ENCODE assay signal across 21 cellular contexts in genomic region chr6:151265282-151265681, GRCh38. TPM values are rescaled to one million over a fixed set of nuclear protein-coding genes. Genes with fewer than 3 reads are reported as not detected.
DNase-seq lines count a peak whose midpoint lies in the region; FAIRE-seq and TF ChIP-seq lines count a peak whose summit lies in the region.
"Had no signal": no experiment of that assay in that cellular context is flagged by ENCODE, and none has a peak within 500 bp of the region (broad histone marks: within the 10 kb centered on the region; RNA-seq: fewer than 3 reads in every experiment).

No MANE protein-coding gene starts in this region.

- CTCF ChIA-PET in activated naive CD4-positive, alpha-beta T cell treated with anti-CD3 and anti-CD28 coated beads for 36 hours (lab: Charles Lee), result no interaction called here

- H3K27ac Mint-ChIP-seq in chondrocyte (ENCODE audit: unreplicated experiment) (peak overlapping the region; percentile 18), mesothelial cell of epicardium (peak overlapping the region; percentile 62)
- H3K27ac Mint-ChIP-seq in activated naive CD4-positive, alpha-beta T cell treated with anti-CD3 and anti-CD28 coated beads for 36 hours, result no peak overlapping the region
- H3K27ac Mint-ChIP-seq: CD14-positive monocyte; CD4-positive, alpha-beta T cell; CD8-positive, alpha-beta memory T cell had no signal

- H3K36me3 Mint-ChIP-seq in chondrocyte (ENCODE audit: low read depth), result peaks cover 2% of the 10 kb centered on the region
- H3K36me3 Mint-ChIP-seq in mesothelial cell of epicardium, result peaks cover 31% of the 10 kb centered on the region
- H3K36me3 Mint-ChIP-seq in activated naive CD4-positive, alpha-beta T cell treated with anti-CD3 and anti-CD28 coated beads for 36 hours (ENCODE audit: low read depth), result no peaks in the 10 kb centered on the region
- H3K36me3 Mint-ChIP-seq: CD14-positive monocyte; CD8-positive, alpha-beta memory T cell had no signal

- H3K4me3 Mint-ChIP-seq in chondrocyte (ENCODE audit: unreplicated experiment), result no peak overlapping the region
- no peak overlapping the region for H3K4me3 Mint-ChIP-seq in mesothelial cell of epicardium
- no peak overlapping the region for H3K4me3 Mint-ChIP-seq in activated naive CD4-positive, alpha-beta T cell treated with anti-CD3 and anti-CD28 coated beads for 36 hours
- H3K4me3 Mint-ChIP-seq: CD4-positive, alpha-beta T cell; CD8-positive, alpha-beta memory T cell had no signal

- DNase-seq in chondrocyte (ENCODE audit: low spot score) (no peak), mesothelial cell of epicardium (ENCODE audit: low spot score in 2 of 2, unreplicated experiment in 2 of 2) (no peak), GM10266 (ENCODE audit: extremely low spot score) (no peak), AG08395 (ENCODE audit: low spot score) (no peak)
- no peak for DNase-seq in activated naive CD4-positive, alpha-beta T cell treated with anti-CD3 and anti-CD28 coated beads for 36 hours
- DNase-seq: AML-193; BE2C; CD4-positive, alpha-beta T cell; CD8-positive, alpha-beta memory T cell; DMS 273 treated with DMSO at 0.1 percent for 48 hours; DMS79; EL; GF-D8; H7; HCEC 1CT had no signal

- H3K4me1 Mint-ChIP-seq in chondrocyte (ENCODE audit: low read depth) (peaks cover 52% of the 10 kb centered on the region), mesothelial cell of epicardium (peaks cover 43% of the 10 kb centered on the region)
- H3K4me1 Mint-ChIP-seq in activated naive CD4-positive, alpha-beta T cell treated with anti-CD3 and anti-CD28 coated beads for 36 hours (ENCODE audit: low read depth), result no peaks in the 10 kb centered on the region
- H3K4me1 Mint-ChIP-seq: CD14-positive monocyte; CD8-positive, alpha-beta memory T cell had no signal

- intact Hi-C loops in activated naive CD4-positive, alpha-beta T cell treated with anti-CD3 and anti-CD28 coated beads for 36 hours (cut with micrococcal nuclease), result no loop called here

- no peaks in the 10 kb centered on the region for H3K9me3 Mint-ChIP-seq in chondrocyte (ENCODE audit: low read depth)
- no peaks in the 10 kb centered on the region for H3K9me3 Mint-ChIP-seq in mesothelial cell of epicardium
- H3K9me3 Mint-ChIP-seq in activated naive CD4-positive, alpha-beta T cell treated with anti-CD3 and anti-CD28 coated beads for 36 hours, result no peaks in the 10 kb centered on the region
- H3K9me3 Mint-ChIP-seq: CD4-positive, alpha-beta T cell; CD8-positive, alpha-beta memory T cell had no signal

- H3K27me3 Mint-ChIP-seq in chondrocyte (ENCODE audit: low read depth), result no peaks in the 10 kb centered on the region
- H3K27me3 Mint-ChIP-seq in mesothelial cell of epicardium (ENCODE audit: low read depth), result no peaks in the 10 kb centered on the region
- H3K27me3 Mint-ChIP-seq in activated naive CD4-positive, alpha-beta T cell treated with anti-CD3 and anti-CD28 coated beads for 36 hours (ENCODE audit: low read depth), result peaks cover 9% of the 10 kb centered on the region

- peak; percentile 64 for FAIRE-seq in G401.6 (lab: Jason Lieb, UNC)
- FAIRE-seq: A204.1, D721Med, GM12892, H1 had no signal

- TF ChIP-seq CTCF in chondrocyte (IDR thresholded peaks at IDR 0.05), result no peak
- TF ChIP-seq CTCF in mesothelial cell of epicardium (IDR thresholded peaks at IDR 0.05; ENCODE audit: unreplicated experiment), result no peak
- no peak for TF ChIP-seq CTCF in GM10266 (IDR thresholded peaks at IDR 0.05; ENCODE audit: control insufficient read depth, insufficient read depth, low read depth, missing control alignments)

RNA-seq across cellular contexts. Expression of gene AKAP12, which starts 25.5 kb away (rescaled TPM):
- total RNA-seq in chondrocyte, result 75.5 to 184 TPM (median 176 TPM) in 3 replicates
- total RNA-seq in mesothelial cell of epicardium, result 736 to 747 TPM (median 737 TPM) in 3 replicates
- under 1 TPM; 0.62 to 0.77 TPM for total RNA-seq in activated naive CD4-positive, alpha-beta T cell treated with anti-CD3 and anti-CD28 coated beads for 36 hours

Comparison
In these comparisons a context has a peak if more than half of its experiments do, and no peak if none do; other contexts are left out.
1. RNA of gene AKAP12, which starts 25.5 kb away (total RNA-seq): 736 to 747 TPM in mesothelial cell of epicardium and 75.5 to 184 TPM in chondrocyte; 0.62 to 0.77 TPM in activated naive CD4-positive, alpha-beta T cell treated with anti-CD3 and anti-CD28 coated beads for 36 hours; every median in the first group is over 10 times any median in the second.